In genomic region chr12:52082988-52083637, GRCh38 we compare ENCODE assay signal across 8 cellular contexts. TPM values are rescaled to one million over a fixed set of nuclear protein-coding genes. Genes with fewer than 3 reads are reported as not detected.
A peak's percentile ranks its signal among the peaks of the same experiment; 100 is the strongest.
DNase-seq lines count a peak whose midpoint lies in the region; ATAC-seq and TF ChIP-seq lines count a peak whose summit lies in the region.

No MANE protein-coding gene starts in this region.

- TF ChIP-seq POLR2A in breast epithelium (IDR thresholded peaks at IDR 0.05), result no peak

- intact Hi-C loops in breast epithelium (cut with DNase I; ENCODE audit: low total_unique reads), result loop anchor here (5.0 kb wide), 1 partner anchor 56 kb away; no protein-coding TSS in a partner anchor
- intact Hi-C loops in left colon (cut with DNase I, micrococcal nuclease), result loop anchor here (5.0 to 10.0 kb wide), 2 partner anchors 58 to 61 kb away; no protein-coding TSS in a partner anchor

- no peaks in the 10 kb centered on the region for H3K27me3 ChIP-seq in breast epithelium

- H3K4me1 ChIP-seq in breast epithelium, result peaks cover 0 to 15% of the 10 kb centered on the region in 2 donors

- H3K36me3 ChIP-seq in breast epithelium, result no peaks in the 10 kb centered on the region

- peak; percentile 53 to 65 for DNase-seq in NCI-H2081 (lab: John Stamatoyannopoulos, UW)
- DNase-seq in NCI-H2081 treated with DMSO at 0.1 percent for 48 hours (lab: John Stamatoyannopoulos, UW), result no peak
- DNase-seq in NCI-H1694 treated with DMSO at 0.1 percent for 48 hours (lab: John Stamatoyannopoulos, UW), result peak; percentile 39
- peak; percentile 38 to 59 (median 42) for DNase-seq in activated CD4-positive, CD25-positive, alpha-beta regulatory T cell (lab: John Stamatoyannopoulos, UW)
- DNase-seq in breast epithelium (ENCODE audit: low spot score in 2 of 2), result peak in 1 of 2 donors; percentile 40
- DNase-seq in left colon, result peak in 1 of 2 donors; percentile 54
- DNase-seq in stimulated activated CD4-positive, alpha-beta T cell treated with anti-CD3 and anti-CD28 coated beads, Interleukin-4, amount 100 ng/mL, for 4 hours, result peak; percentile 64 to 65

- peak overlapping the region in 1 of 2 donors; percentile 89 for H3K27ac ChIP-seq in breast epithelium

- no peak overlapping the region for H3K4me3 ChIP-seq in breast epithelium

- ATAC-seq in left colon (peak; percentile 44), GM19395 (IDR thresholded peaks at IDR 0.05; ENCODE audit: unreplicated experiment) (no peak)

- no peaks in the 10 kb centered on the region for H3K9me3 ChIP-seq in breast epithelium

- peak; percentile 95 to 96 (median 96) for TF ChIP-seq CTCF in breast epithelium (IDR thresholded peaks at IDR 0.05)

RNA-seq across cellular contexts. Expression of gene SMIM41, which starts 3.6 kb away (rescaled TPM):
- 1 to 10 TPM in 1 of 3 donors, not detected in 2; 1.3 TPM for total RNA-seq in breast epithelium
- under 1 TPM in 1 of 2 donors, not detected in 1; 0.31 TPM for total RNA-seq in left colon

RNA-seq across cellular contexts. Expression of gene ATG101, which starts 13.3 kb away (rescaled TPM):
- total RNA-seq in breast epithelium (10 to 100 TPM; 35.0 to 54.2 (median 39.7) TPM), left colon (10 to 100 TPM; 35.0 to 36.3 TPM)

RNA-seq across cellular contexts. Expression of gene NR4A1, which starts 31.9 kb away (rescaled TPM):
- total RNA-seq in breast epithelium (100 to 1,000 TPM in 1 of 3 donors, 10 to 100 TPM in 2; 35.7 to 154 (median 66.2) TPM), left colon (100 to 1,000 TPM in 1 of 2 donors, 10 to 100 TPM in 1; 37.7 to 182 TPM)
